In genomic region chr9:21802418-21803000, GRCh38 we compare ENCODE assay signal across 8 cellular contexts. TPM values are rescaled to one million over a fixed set of nuclear protein-coding genes. Genes with fewer than 3 reads are reported as not detected.
DNase-seq lines count a peak whose midpoint lies in the region; ATAC-seq and TF ChIP-seq lines count a peak whose summit lies in the region.

Gene MTAP (plus strand): TSS chr9:21802636. CDS start chr9:21802749, 113 bp downstream.

- H3K27me3 ChIP-seq in lung (ENCODE audit: control insufficient read depth, insufficient read depth) = no peaks in the 10 kb centered on the region

- peak within 1 kb of the TSS; percentile 65 to 91 for H3K27ac ChIP-seq in lung (ENCODE audit: low read depth in 1 of 2, low read length in 1 of 2)

- ATAC-seq in GM19035 (IDR thresholded peaks at IDR 0.05; ENCODE audit: unreplicated experiment) (peak; percentile 92), HG03354 (IDR thresholded peaks at IDR 0.05; ENCODE audit: poor library complexity, severe bottlenecking, unreplicated experiment) (peak; percentile 88), lung (ENCODE audit: insufficient read depth, low FRiP score) (peak; percentile 97)

- H3K4me1 Mint-ChIP-seq in activated CD4-positive, alpha-beta memory T cell treated with anti-CD3 and anti-CD28 coated beads for 36 hours (ENCODE audit: low read depth) = peaks cover 40% of the 10 kb centered on the region

- H3K4me1 ChIP-seq in lung (ENCODE audit: control insufficient read depth in 2 of 2, insufficient read depth in 2 of 2, low read length in 2 of 2) = peaks cover 4 to 16% of the 10 kb centered on the region in 2 donors

- H3K36me3 ChIP-seq in lung (ENCODE audit: control insufficient read depth in 2 of 2, insufficient read depth in 2 of 2, low read length in 2 of 2) = no peaks in the 10 kb centered on the region

- POLR2A ChIA-PET in activated CD4-positive, alpha-beta memory T cell treated with anti-CD3 and anti-CD28 coated beads for 36 hours (lab: Charles Lee) = interaction anchor here (0.7 to 2.0 kb wide), 3 partner anchors 9 to 469 kb away, joined by 3 to 8 read pairs (median 4); no protein-coding TSS in a partner anchor

- H3K27me3 Mint-ChIP-seq in activated CD4-positive, alpha-beta memory T cell treated with anti-CD3 and anti-CD28 coated beads for 36 hours = peaks cover 6% of the 10 kb centered on the region

- DNase-seq in AG09319 (ENCODE audit: extremely low read depth, low read depth) (peak; percentile 87), NCI-H510A (lab: John Stamatoyannopoulos, UW) (peak; percentile 81), lung (ENCODE audit: low spot score) (peak; percentile 93)
- peak; percentile 83 for DNase-seq in activated CD4-positive, alpha-beta memory T cell treated with anti-CD3 and anti-CD28 coated beads for 36 hours
- DNase-seq in effector CD8-positive, alpha-beta T cell (lab: John Stamatoyannopoulos, UW) = peak; percentile 50
- DNase-seq in stimulated activated CD4-positive, alpha-beta T cell treated with anti-CD3 and anti-CD28 coated beads, TNF-alpha, amount 100 ng/mL, for 1 hour (ENCODE audit: low read depth in 3 of 3, low spot score in 1 of 3) = peak; percentile 12 to 58 (median 33)

- CTCF ChIA-PET in activated CD4-positive, alpha-beta memory T cell treated with anti-CD3 and anti-CD28 coated beads for 36 hours (lab: Charles Lee) = interaction anchor here (3.5 to 4.7 kb wide), 2 partner anchors 11 to 206 kb away, joined by 14 to 25 read pairs; partner anchors contain the start of gene CDKN2B

- TF ChIP-seq CTCF in AG09319 (IDR thresholded peaks at IDR 0.05; ENCODE audit: low read depth, low read length) = no peak
- no peak for TF ChIP-seq CTCF in lung (IDR thresholded peaks at IDR 0.05; ENCODE audit: control extremely low read depth, extremely low read depth)

- WGBS in lung, 2 donors = 0% methylated on average over 40 to 48 of the region's 48 CpGs

- no peaks in the 10 kb centered on the region for H3K9me3 Mint-ChIP-seq in activated CD4-positive, alpha-beta memory T cell treated with anti-CD3 and anti-CD28 coated beads for 36 hours

- peak within 1 kb of the TSS; percentile 99 for H3K27ac Mint-ChIP-seq in activated CD4-positive, alpha-beta memory T cell treated with anti-CD3 and anti-CD28 coated beads for 36 hours

- H3K9me3 ChIP-seq in lung (ENCODE audit: control insufficient read depth in 2 of 2, insufficient read depth in 1 of 2, low read length in 1 of 2) = no peaks in the 10 kb centered on the region

- H3K4me3 Mint-ChIP-seq in activated CD4-positive, alpha-beta memory T cell treated with anti-CD3 and anti-CD28 coated beads for 36 hours = peak within 1 kb of the TSS; percentile 98

- H3K36me3 Mint-ChIP-seq in activated CD4-positive, alpha-beta memory T cell treated with anti-CD3 and anti-CD28 coated beads for 36 hours = peaks cover 17% of the 10 kb centered on the region

- H3K4me3 ChIP-seq in lung = peak within 1 kb of the TSS; percentile 79

- intact Hi-C loops in activated CD4-positive, alpha-beta memory T cell treated with anti-CD3 and anti-CD28 coated beads for 36 hours (cut with micrococcal nuclease) = loop anchor here (2.0 to 5.0 kb wide), 2 partner anchors 225 to 468 kb away; partner anchors contain the start of gene KLHL9

RNA-seq across cellular contexts. Expression of gene MTAP, which starts in this region (rescaled TPM):
- total RNA-seq in activated CD4-positive, alpha-beta memory T cell treated with anti-CD3 and anti-CD28 coated beads for 36 hours = 10 to 100 TPM; 55.6 to 62.3 TPM
- total RNA-seq in lung = 10 to 100 TPM; 26.4 to 31.5 TPM
- polyA plus RNA-seq in lung = 10 to 100 TPM in 1 of 2 donors, 1 to 10 TPM in 1; 10.0 to 11.1 TPM

Comparison
In these comparisons a context has a peak if more than half of its experiments do, and no peak if none do; other contexts are left out.
1. Peak in every context shown above with its lines: DNase-seq, ATAC-seq, H3K4me3 ChIP-seq and H3K27ac ChIP-seq.
2. DNase-seq: peak in every context shown above with its lines; median percentile 93 in lung; 87 in AG09319; 83 in activated CD4-positive, alpha-beta memory T cell treated with anti-CD3 and anti-CD28 coated beads for 36 hours; 81 in NCI-H510A; 50 in effector CD8-positive, alpha-beta T cell; 33 in stimulated activated CD4-positive, alpha-beta T cell treated with anti-CD3 and anti-CD28 coated beads, TNF-alpha, amount 100 ng/mL, for 1 hour.